20 cellular contexts compared by ENCODE assay signal in the genomic region with DNA sequence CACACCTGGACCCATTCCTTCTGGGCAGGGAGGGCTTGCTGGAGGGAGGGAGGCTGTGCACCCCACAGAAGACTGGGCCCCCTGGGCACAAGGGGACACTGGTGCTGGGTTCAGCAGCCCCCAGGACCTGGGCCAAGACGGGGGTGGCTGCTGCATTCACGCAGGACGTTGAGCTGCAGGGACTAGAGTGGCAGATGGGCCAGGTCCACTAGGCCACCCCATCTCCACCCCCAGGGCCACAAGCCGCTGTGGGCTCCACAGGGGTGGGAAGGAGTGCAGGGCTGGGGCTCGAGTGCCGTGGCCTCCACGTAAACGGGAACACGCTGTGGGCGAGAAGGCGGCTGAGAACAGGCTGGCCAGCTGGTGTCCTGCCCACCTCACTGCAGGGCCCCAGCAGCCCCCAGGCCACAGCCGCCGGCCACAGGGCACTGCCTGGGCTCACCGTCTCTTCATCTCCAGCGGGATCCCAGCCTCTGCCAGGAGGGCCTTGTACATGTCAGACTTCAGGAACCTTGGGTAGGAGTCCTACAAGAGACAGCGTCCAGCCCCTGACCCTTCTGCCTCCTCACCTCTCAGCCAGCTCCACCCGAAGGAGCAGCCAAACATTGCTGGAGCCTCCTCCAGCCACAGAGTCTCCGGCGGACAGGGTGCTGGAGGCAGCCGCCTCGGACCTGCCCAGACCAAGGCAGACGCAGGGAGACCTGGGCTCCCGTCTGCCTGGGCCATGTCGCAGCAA. TPM values are rescaled to one million over a fixed set of nuclear protein-coding genes. Genes with fewer than 3 reads are reported as not detected.
DNase-seq lines count a peak whose midpoint lies in the region; ATAC-seq, FAIRE-seq and TF ChIP-seq lines count a peak whose summit lies in the region.
"Had no signal": no experiment of that assay in that cellular context is flagged by ENCODE, and none has a peak within 500 bp of the region (broad histone marks: within the 10 kb centered on the region; RNA-seq: fewer than 3 reads in every experiment).

No MANE protein-coding gene starts in this region.

- ATAC-seq in Right ventricle myocardium inferior (no peak), left cardiac atrium (no peak), left lung (no peak)

- H3K27ac ChIP-seq in duodenal mucosa (ENCODE audit: low read depth, low read length), result no peak overlapping the region
- H3K27ac ChIP-seq in small intestine (ENCODE audit: low read depth in 1 of 2, low read length in 1 of 2), result peak overlapping the region; percentile 89 to 94
- no peak overlapping the region for H3K27ac ChIP-seq in left lung
- H3K27ac ChIP-seq: GM23248, SK-N-MC had no signal

- DNase-seq in Right ventricle myocardium inferior (ENCODE audit: missing footprints), result peak; percentile 51
- DNase-seq in left cardiac atrium, result no peak
- DNase-seq in small intestine, result no peak
- DNase-seq in DMS114 treated with DMSO at 0.1 percent for 48 hours (lab: John Stamatoyannopoulos, UW; ENCODE audit: unreplicated experiment), result no peak
- no peak for DNase-seq in left lung
- DNase-seq: CD4-positive, alpha-beta T cell; GDM1; GM23248; NCI-H2081; NCI-H446 treated with DMSO at 0.1 percent for 48 hours; NCI-H774; SHP77 had no signal

- H3K4me1 ChIP-seq in duodenal mucosa (ENCODE audit: control insufficient read depth in 1 of 2, insufficient read depth in 2 of 2, low read length in 2 of 2) (peaks cover 35 to 37% of the 10 kb centered on the region in 2 donors), small intestine (ENCODE audit: control insufficient read depth in 2 of 2, insufficient read depth in 1 of 2, low read depth in 1 of 2, low read length in 1 of 2) (peaks cover 2 to 4% of the 10 kb centered on the region in 2 donors), left lung (no peaks in the 10 kb centered on the region)
- H3K4me1 ChIP-seq: BE2C, Caco-2 had no signal

- 52 to 75% (median 73%) methylated on average over 22 to 24 of the region's 24 CpGs for WGBS in small intestine, 3 donors

- no peak for TF ChIP-seq CTCF in left lung (IDR thresholded peaks at IDR 0.05)

- no peaks in the 10 kb centered on the region for H3K9me3 ChIP-seq in duodenal mucosa (ENCODE audit: control insufficient read depth in 1 of 2, low read length in 2 of 2)
- H3K9me3 ChIP-seq in small intestine (ENCODE audit: control insufficient read depth, low read depth), result no peaks in the 10 kb centered on the region
- no peaks in the 10 kb centered on the region for H3K9me3 ChIP-seq in left lung
- H3K9me3 ChIP-seq: BE2C, Caco-2 had no signal

- peak overlapping the region; percentile 55 to 66 for H3K9ac ChIP-seq in duodenal mucosa (ENCODE audit: low read depth in 1 of 2, low read length in 2 of 2)
- H3K9ac ChIP-seq: GM23248 had no signal

- H3K27me3 ChIP-seq in duodenal mucosa (ENCODE audit: control insufficient read depth in 1 of 2, insufficient read depth in 2 of 2, low read length in 2 of 2) (no peaks in the 10 kb centered on the region), small intestine (ENCODE audit: control insufficient read depth in 2 of 2, insufficient read depth in 2 of 2, low read length in 2 of 2) (no peaks in the 10 kb centered on the region), left lung (peaks cover under 1 to 38% of the 10 kb centered on the region in 2 donors)
- H3K27me3 ChIP-seq: BE2C had no signal

- no peak for FAIRE-seq in small intestine (lab: Jason Lieb, UNC)
- FAIRE-seq: A204.1 had no signal

- H3K36me3 ChIP-seq in duodenal mucosa (ENCODE audit: control insufficient read depth in 1 of 2, insufficient read depth in 2 of 2, low read length in 2 of 2), result peaks cover 6 to 15% of the 10 kb centered on the region in 2 donors
- peaks cover 0 to 4% of the 10 kb centered on the region in 2 donors for H3K36me3 ChIP-seq in small intestine (ENCODE audit: control insufficient read depth in 2 of 2, insufficient read depth in 2 of 2, low read length in 2 of 2)
- peaks cover 0 to 13% of the 10 kb centered on the region in 2 donors for H3K36me3 ChIP-seq in left lung

- H3K4me3 ChIP-seq in duodenal mucosa (ENCODE audit: low read depth in 1 of 2, low read length in 2 of 2), result peak overlapping the region; percentile 38 to 72
- peak overlapping the region in 1 of 2 donors; percentile 56 for H3K4me3 ChIP-seq in small intestine (ENCODE audit: low read depth in 1 of 2, low read length in 2 of 2)
- no peak overlapping the region for H3K4me3 ChIP-seq in left lung
- H3K4me3 ChIP-seq: GM23248, SK-N-MC had no signal

- intact Hi-C loops in Right ventricle myocardium inferior (cut with DNase I) (no loop called here), left cardiac atrium (cut with DNase I) (no loop called here), left lung (cut with DNase I) (no loop called here)

RNA-seq across cellular contexts. Expression of a gene that starts 6.5 kb away (rescaled TPM):
- total RNA-seq in Right ventricle myocardium inferior, result 15.4 TPM
- 10 to 100 TPM; 14.8 to 15.3 TPM for total RNA-seq in left cardiac atrium
- 10 to 100 TPM in 2 of 3 donors, 1 to 10 TPM in 1; 3.6 to 20.1 (median 11.1) TPM for polyA plus RNA-seq in small intestine
- total RNA-seq in left lung, result 1 to 10 TPM; 3.9 to 8.3 TPM
- total RNA-seq: CD4-positive, alpha-beta T cell; OCI-LY7 had no signal

RNA-seq across cellular contexts. Expression of a gene that starts 11.2 kb away (rescaled TPM):
- total RNA-seq in Right ventricle myocardium inferior (9.3 TPM), left cardiac atrium (1 to 10 TPM; 4.9 to 5.1 TPM), left lung (1 to 10 TPM; 1.0 to 1.1 TPM)
- 10 to 100 TPM; 14.1 to 81.6 (median 14.3) TPM for polyA plus RNA-seq in small intestine
- total RNA-seq: Daoy, LHCN-M2, OCI-LY7 had no signal

RNA-seq across cellular contexts. Expression of a gene that starts 13.7 kb away (rescaled TPM):
- total RNA-seq in Right ventricle myocardium inferior (1.6 TPM), left cardiac atrium (1 to 10 TPM; 2.4 to 3.6 TPM), left lung (under 1 TPM; 0.32 to 0.60 TPM)
- 10 to 100 TPM; 12.3 to 46.1 (median 44.9) TPM for polyA plus RNA-seq in small intestine
- total RNA-seq: CD4-positive, alpha-beta T cell; GM23248; OCI-LY7 had no signal
- polyA plus RNA-seq: GM23248 had no signal

RNA-seq across cellular contexts. Expression of a gene that starts 34.6 kb away (rescaled TPM):
- total RNA-seq in Right ventricle myocardium inferior, result 144 TPM
- total RNA-seq in left cardiac atrium, result 100 to 1,000 TPM; 119 to 160 TPM
- polyA plus RNA-seq in small intestine, result 100 to 1,000 TPM in 1 of 3 donors, 10 to 100 TPM in 2; 56.5 to 107 (median 57.9) TPM
- 10 to 100 TPM; 63.5 to 92.6 TPM for total RNA-seq in left lung

RNA-seq across cellular contexts. Expression of a gene that starts 40.0 kb away (rescaled TPM):
- total RNA-seq in Right ventricle myocardium inferior, result 23.5 TPM
- 10 to 100 TPM; 28.2 to 32.9 TPM for total RNA-seq in left cardiac atrium
- 100 to 1,000 TPM in 2 of 3 donors, 10 to 100 TPM in 1; 56.6 to 136 (median 115) TPM for polyA plus RNA-seq in small intestine
- total RNA-seq in left lung, result 10 to 100 TPM; 55.5 to 62.7 TPM

Comparison
In these comparisons a context has a peak if more than half of its experiments do, and no peak if none do; other contexts are left out.
1. H3K27ac ChIP-seq: peak in small intestine (2 of 2); none in duodenal mucosa (single experiment) and left lung (0 of 2).
2. H3K4me3 ChIP-seq: peak in duodenal mucosa (2 of 2); none in left lung (0 of 2).